Comparison of ENCODE assay signal across 11 cellular contexts in genomic region chr13:77516342-77516789, GRCh38. TPM values are rescaled to one million over a fixed set of nuclear protein-coding genes. Genes with fewer than 3 reads are reported as not detected.
DNase-seq lines count a peak whose midpoint lies in the region; ATAC-seq and TF ChIP-seq lines count a peak whose summit lies in the region.
"Had no signal": no experiment of that assay in that cellular context is flagged by ENCODE, and none has a peak within 500 bp of the region (broad histone marks: within the 10 kb centered on the region; RNA-seq: fewer than 3 reads in every experiment).

No MANE protein-coding gene starts in this region.

- no peak for TF ChIP-seq CTCF in astrocyte of the spinal cord (IDR thresholded peaks at IDR 0.05; ENCODE audit: low read depth, low read length)

- peak; percentile 15 for DNase-seq in activated CD4-positive, alpha-beta T cell treated with anti-CD3 and anti-CD28 coated beads for 48 hours
- DNase-seq in activated CD4-positive, alpha-beta T cell treated with anti-CD3 and anti-CD28 coated beads, Interleukin-2, amount 50 U/mL, for 4 hours: no peak
- DNase-seq in astrocyte of the spinal cord (ENCODE audit: low read depth, low spot score) (peak; percentile 77), renal cortical epithelial cell (ENCODE audit: low read depth) (peak; percentile 97), NCI-H2029 treated with DMSO at 0.1 percent for 48 hours (lab: John Stamatoyannopoulos, UW) (no peak), NCI-H2171 treated with DMSO at 0.1 percent for 48 hours (lab: John Stamatoyannopoulos, UW) (no peak), LoVo (ENCODE audit: low spot score) (no peak)
- DNase-seq: midbrain, uterus had no signal

- peak; percentile 31 for ATAC-seq in HG03135 (IDR thresholded peaks at IDR 0.05; ENCODE audit: unreplicated experiment)
- ATAC-seq: HCT116 had no signal

- H3K4me3 ChIP-seq in astrocyte of the spinal cord (ENCODE audit: low read depth, low read length): no peak overlapping the region
- H3K4me3 ChIP-seq: uterus had no signal

- in situ Hi-C loops in astrocyte of the spinal cord (cut with HindIII; ENCODE audit: low sequenced_read_pairs): no loop called here

RNA-seq across cellular contexts. Expression of gene SCEL, which starts 19.1 kb away (rescaled TPM):
- total RNA-seq in renal cortical epithelial cell: 4.6 and 255 TPM in 2 replicates

Comparison
In these comparisons a context has a peak if more than half of its experiments do, and no peak if none do; other contexts are left out.
1. DNase-seq: peak in activated CD4-positive, alpha-beta T cell treated with anti-CD3 and anti-CD28 coated beads for 48 hours (single experiment), astrocyte of the spinal cord (single experiment) and renal cortical epithelial cell (single experiment); none in activated CD4-positive, alpha-beta T cell treated with anti-CD3 and anti-CD28 coated beads, Interleukin-2, amount 50 U/mL, for 4 hours (0 of 2), NCI-H2029 treated with DMSO at 0.1 percent for 48 hours (single experiment), NCI-H2171 treated with DMSO at 0.1 percent for 48 hours (single experiment) and LoVo (single experiment).